ENCODE assay signal across 8 cellular contexts in the genomic region with DNA sequence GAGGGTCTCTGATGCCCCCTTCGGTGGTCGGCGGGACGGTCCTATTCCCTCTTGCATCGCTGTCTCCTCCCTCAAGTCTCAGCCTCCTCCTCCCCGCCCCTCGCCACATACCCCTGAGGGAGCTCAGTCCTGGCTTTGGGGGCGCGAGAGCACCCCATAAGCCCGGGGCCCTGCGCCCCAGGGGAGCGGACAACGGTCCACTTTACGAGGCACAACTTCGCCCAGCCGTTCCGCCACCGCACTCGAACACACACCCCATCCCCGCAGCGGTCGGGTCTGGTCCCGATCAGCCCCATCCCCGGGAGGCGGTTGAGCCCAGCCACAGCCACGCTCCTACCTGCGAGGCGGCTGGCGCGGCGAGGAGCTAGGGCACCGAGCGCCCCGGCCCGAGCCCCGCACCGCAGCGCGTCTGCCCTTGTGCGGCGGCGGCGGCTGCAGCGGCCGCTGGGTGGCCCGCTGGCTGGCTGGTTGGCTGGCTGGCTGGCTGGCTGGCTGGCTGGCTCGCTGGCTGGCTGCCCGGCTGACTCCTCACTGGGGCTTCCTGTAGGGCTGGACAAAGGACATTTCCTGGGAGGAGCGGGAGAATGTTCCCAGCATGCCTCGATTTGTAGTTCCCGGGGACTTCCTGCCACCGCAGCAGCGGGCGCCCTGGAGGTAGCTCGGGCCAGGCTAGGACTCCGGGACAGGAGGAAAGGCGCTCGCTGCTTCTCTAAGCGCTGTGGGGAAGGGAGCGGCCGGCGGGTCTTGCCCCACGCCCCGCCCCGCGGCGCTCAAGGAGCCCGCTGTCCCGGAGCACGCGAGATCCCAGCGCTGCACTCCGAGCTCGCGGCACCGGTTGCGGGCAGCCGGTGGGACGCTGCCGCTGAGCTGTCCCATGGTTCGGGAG. TPM values are rescaled to one million over a fixed set of nuclear protein-coding genes. Genes with fewer than 3 reads are reported as not detected.
DNase-seq lines count a peak whose midpoint lies in the region; TF ChIP-seq lines count a peak whose summit lies in the region.

A gene (minus strand): TSS at position 533 of the 886 bp plus-strand sequence. CDS start 22,166 bp downstream, outside the sequence.

- no peaks in the 10 kb centered on the region for H3K36me3 ChIP-seq in neural progenitor cell
- H3K36me3 ChIP-seq in transverse colon: no peaks in the 10 kb centered on the region

- peak within 1 kb of the TSS; percentile 72 for H3K4me3 Mint-ChIP-seq in activated naive CD4-positive, alpha-beta T cell treated with anti-CD3 and anti-CD28 coated beads, Interleukin-2, amount 10 ng/mL, durations not matched to agents 7 days and 5 days
- peak within 1 kb of the TSS; percentile 94 for H3K4me3 Mint-ChIP-seq in neural progenitor cell

- TF ChIP-seq CTCF in GM20000 (IDR thresholded peaks at IDR 0.05; ENCODE audit: extremely low read depth, missing control alignments): no peak
- TF ChIP-seq CTCF in neural progenitor cell (IDR thresholded peaks at IDR 0.05): peak; percentile 55
- TF ChIP-seq CTCF in transverse colon (IDR thresholded peaks at IDR 0.05): peak in 2 of 5 experiments; percentile 19 to 20

- H3K4me1 ChIP-seq in neural progenitor cell (peaks cover 15% of the 10 kb centered on the region), transverse colon (peaks cover 0 to 20% (median 11%) of the 10 kb centered on the region in 4 donors)

- peaks cover 87% of the 10 kb centered on the region for H3K27me3 Mint-ChIP-seq in activated naive CD4-positive, alpha-beta T cell treated with anti-CD3 and anti-CD28 coated beads, Interleukin-2, amount 10 ng/mL, durations not matched to agents 7 days and 5 days
- H3K27me3 Mint-ChIP-seq in neural progenitor cell (ENCODE audit: insufficient read depth, low read depth): no peaks in the 10 kb centered on the region

- peaks cover 42% of the 10 kb centered on the region for H4K20me1 ChIP-seq in neural progenitor cell (ENCODE audit: low read depth)

- H3K4me2 ChIP-seq in neural progenitor cell: peak within 1 kb of the TSS; percentile 95

- intact Hi-C loops in transverse colon (cut with DNase I; ENCODE audit: low total_unique reads): no loop called here

- peak; percentile 73 for TF ChIP-seq POLR2A in transverse colon (IDR thresholded peaks at IDR 0.05)

- H3K4me3 ChIP-seq in neural progenitor cell: peak within 1 kb of the TSS; percentile 99
- peak within 1 kb of the TSS; percentile 68 to 87 (median 77) for H3K4me3 ChIP-seq in transverse colon

- H3F3A ChIP-seq in neural progenitor cell (ENCODE audit: low read depth): peaks cover 3% of the 10 kb centered on the region

- H2AFZ ChIP-seq in neural progenitor cell (replicated peaks): peak within 1 kb of the TSS; percentile 99

- H3K27ac ChIP-seq in neural progenitor cell (no peak within 1 kb of the TSS), transverse colon (peak within 1 kb of the TSS; percentile 87 to 93 (median 90))

- DNase-seq in DMS153 (lab: John Stamatoyannopoulos, UW) (peak; percentile 90), GM20000 (ENCODE audit: low spot score) (peak; percentile 86), HPDE6-E6E7 (ENCODE audit: extremely low spot score) (peak; percentile 92), NCI-H82 treated with DMSO at 0.1 percent for 48 hours (lab: John Stamatoyannopoulos, UW; ENCODE audit: unreplicated experiment) (peak; percentile 92), germinal center (ENCODE audit: low spot score) (peak; percentile 29), neural progenitor cell (ENCODE audit: low spot score) (peak; percentile 95), transverse colon (peak; percentile 97)
- DNase-seq in activated naive CD4-positive, alpha-beta T cell treated with anti-CD3 and anti-CD28 coated beads, Interleukin-2, amount 10 ng/mL, durations not matched to agents 7 days and 5 days: peak; percentile 52

- peaks cover 12% of the 10 kb centered on the region for H3K4me1 Mint-ChIP-seq in activated naive CD4-positive, alpha-beta T cell treated with anti-CD3 and anti-CD28 coated beads, Interleukin-2, amount 10 ng/mL, durations not matched to agents 7 days and 5 days
- H3K4me1 Mint-ChIP-seq in neural progenitor cell: peaks cover 18% of the 10 kb centered on the region

- H3K27ac Mint-ChIP-seq in activated naive CD4-positive, alpha-beta T cell treated with anti-CD3 and anti-CD28 coated beads, Interleukin-2, amount 10 ng/mL, durations not matched to agents 7 days and 5 days: no peak within 1 kb of the TSS
- H3K27ac Mint-ChIP-seq in neural progenitor cell: peak within 1 kb of the TSS; percentile 76

- H3K27me3 ChIP-seq in neural progenitor cell (peaks cover 21% of the 10 kb centered on the region), transverse colon (no peaks in the 10 kb centered on the region)

- H3K9ac ChIP-seq in neural progenitor cell: peak within 1 kb of the TSS; percentile 62

- TF ChIP-seq EP300 in transverse colon (IDR thresholded peaks at IDR 0.05; ENCODE audit: low read depth): no peak

- in situ Hi-C loops in transverse colon (cut with MboI; ENCODE audit: low pct_ligation_motif_present in 1 of 4, low pct_unique_long_range_greater_than_20kb in 1 of 4, low sequenced_read_pairs in 3 of 4): no loop called here

- H3K9me3 Mint-ChIP-seq in activated naive CD4-positive, alpha-beta T cell treated with anti-CD3 and anti-CD28 coated beads, Interleukin-2, amount 10 ng/mL, durations not matched to agents 7 days and 5 days: no peaks in the 10 kb centered on the region
- H3K9me3 Mint-ChIP-seq in neural progenitor cell: no peaks in the 10 kb centered on the region

- H3K9me3 ChIP-seq in neural progenitor cell (ENCODE audit: low read depth): no peaks in the 10 kb centered on the region
- H3K9me3 ChIP-seq in transverse colon: no peaks in the 10 kb centered on the region

- WGBS in transverse colon (ENCODE audit: low coverage in 1 of 2), 2 donors: 0 to 4% methylated on average over 5 to 78 of the region's 81 CpGs

- H3K36me3 Mint-ChIP-seq in activated naive CD4-positive, alpha-beta T cell treated with anti-CD3 and anti-CD28 coated beads, Interleukin-2, amount 10 ng/mL, durations not matched to agents 7 days and 5 days: no peaks in the 10 kb centered on the region
- peaks cover 2% of the 10 kb centered on the region for H3K36me3 Mint-ChIP-seq in neural progenitor cell

- CTCF ChIA-PET in activated naive CD4-positive, alpha-beta T cell treated with anti-CD3 and anti-CD28 coated beads, Interleukin-2, amount 10 ng/mL, durations not matched to agents 7 days and 5 days (lab: Charles Lee): interaction anchor here (0.6 to 2.0 kb wide), 4 partner anchors 19 to 110 kb away, joined by 3 to 10 read pairs (median 4); no protein-coding TSS in a partner anchor

- H3K79me2 ChIP-seq in neural progenitor cell (ENCODE audit: low read depth): peaks cover 31% of the 10 kb centered on the region

RNA-seq across cellular contexts. Expression of the gene that starts here (rescaled TPM):
- 8.3 and 9.8 TPM in 2 replicates for total RNA-seq in neural progenitor cell (ENCODE audit: low replicate concordance)
- 1 to 10 TPM in 3 of 4 donors, under 1 TPM in 1; 1.00 to 5.6 (median 2.9) TPM for total RNA-seq in transverse colon

Comparison
In these comparisons a context has a peak if more than half of its experiments do, and no peak if none do; other contexts are left out.
1. DNase-seq: peak in every context shown above with its lines; median percentile 97 in transverse colon; 95 in neural progenitor cell; 92 in HPDE6-E6E7; 92 in NCI-H82 treated with DMSO at 0.1 percent for 48 hours; 90 in DMS153; 86 in GM20000; 52 in activated naive CD4-positive, alpha-beta T cell treated with anti-CD3 and anti-CD28 coated beads, Interleukin-2, amount 10 ng/mL, durations not matched to agents 7 days and 5 days; 29 in germinal center.